Comparison of ENCODE assay signal across 23 cellular contexts in the genomic region with DNA sequence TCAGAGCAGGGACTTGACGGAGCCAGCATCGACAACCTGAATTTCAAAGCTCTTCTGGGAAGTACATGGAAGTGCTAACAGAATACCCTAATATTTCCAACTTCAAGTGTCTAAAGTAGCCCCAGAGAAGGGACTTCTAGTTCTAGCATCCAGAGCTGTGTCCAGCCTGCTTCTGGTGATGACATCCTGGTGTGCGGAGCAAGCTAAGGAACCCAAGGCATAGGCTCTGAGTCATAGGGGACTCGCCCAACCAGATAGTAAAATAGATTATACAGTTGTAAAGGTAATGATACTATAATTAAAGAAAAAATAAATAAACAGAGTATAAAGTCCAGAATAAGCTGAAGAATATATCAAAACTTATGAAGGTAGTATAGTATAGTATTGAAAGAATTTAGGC.
A peak's percentile ranks its signal among the peaks of the same experiment; 100 is the strongest.
DNase-seq lines count a peak whose midpoint lies in the region; ATAC-seq, FAIRE-seq and TF ChIP-seq lines count a peak whose summit lies in the region.
"Had no signal": no experiment of that assay in that cellular context is flagged by ENCODE, and none has a peak within 500 bp of the region (broad histone marks: within the 10 kb centered on the region; RNA-seq: fewer than 3 reads in every experiment).

No MANE protein-coding gene starts in this region.

- H3K4me1 Mint-ChIP-seq in activated naive CD4-positive, alpha-beta T cell treated with anti-CD3 and anti-CD28 coated beads, Interleukin-2, amount 10 ng/mL, durations not matched to agents 7 days and 5 days: no peaks in the 10 kb centered on the region
- H3K4me1 Mint-ChIP-seq: stimulated activated naive CD8-positive, alpha-beta T cell treated with anti-CD3 and anti-CD28 coated beads, Interleukin-15, amount 100 ng/mL, for 72 hours had no signal

- H3K27ac Mint-ChIP-seq in activated naive CD4-positive, alpha-beta T cell treated with anti-CD3 and anti-CD28 coated beads, Interleukin-2, amount 10 ng/mL, durations not matched to agents 7 days and 5 days: no peak overlapping the region
- H3K27ac Mint-ChIP-seq: CD8-positive, alpha-beta T cell; stimulated activated naive CD8-positive, alpha-beta T cell treated with anti-CD3 and anti-CD28 coated beads, Interleukin-15, amount 100 ng/mL, for 72 hours had no signal

- H3K4me3 Mint-ChIP-seq in activated naive CD4-positive, alpha-beta T cell treated with anti-CD3 and anti-CD28 coated beads, Interleukin-2, amount 10 ng/mL, durations not matched to agents 7 days and 5 days: no peak overlapping the region
- H3K4me3 Mint-ChIP-seq: CD8-positive, alpha-beta T cell; stimulated activated naive CD8-positive, alpha-beta T cell treated with anti-CD3 and anti-CD28 coated beads, Interleukin-15, amount 100 ng/mL, for 72 hours had no signal

- DNase-seq in GM04504 (ENCODE audit: low read depth): peak; percentile 51
- DNase-seq in Peyer's patch: peak in 2 of 3 donors; percentile 56 to 80
- no peak for DNase-seq in pancreas
- no peak for DNase-seq in amygdala (lab: John Stamatoyannopoulos, UW)
- DNase-seq in DMS114 treated with DMSO at 0.1 percent for 48 hours (lab: John Stamatoyannopoulos, UW; ENCODE audit: unreplicated experiment): no peak
- DNase-seq in stimulated activated CD4-positive, alpha-beta T cell treated with anti-CD3 and anti-CD28 coated beads, Interleukin-2, amount 100 ng/mL, for 48 hours: no peak
- DNase-seq in activated naive CD4-positive, alpha-beta T cell treated with anti-CD3 and anti-CD28 coated beads, Interleukin-2, amount 10 ng/mL, durations not matched to agents 7 days and 5 days: no peak
- DNase-seq: activated effector memory CD4-positive, alpha-beta T cell treated with Interleukin-2 at 50 U/mL for 16 hours; amniotic stem cell; CD8-positive, alpha-beta T cell; DND-41; HCEC 1CT; NCI-H1436; NCI-H748 treated with DMSO at 0.1 percent for 48 hours; right cardiac atrium; stimulated activated naive CD8-positive, alpha-beta T cell treated with anti-CD3 and anti-CD28 coated beads, Interleukin-15, amount 100 ng/mL, for 72 hours; upper lobe of right lung had no signal

- H3K27ac ChIP-seq in Peyer's patch (peak overlapping the region in 3 of 4 donors; percentile 34 to 84 (median 77)), pancreas (no peak overlapping the region)
- H3K27ac ChIP-seq: upper lobe of right lung had no signal

- no peaks in the 10 kb centered on the region for H3K9me3 Mint-ChIP-seq in activated naive CD4-positive, alpha-beta T cell treated with anti-CD3 and anti-CD28 coated beads, Interleukin-2, amount 10 ng/mL, durations not matched to agents 7 days and 5 days
- H3K9me3 Mint-ChIP-seq: CD8-positive, alpha-beta T cell; stimulated activated naive CD8-positive, alpha-beta T cell treated with anti-CD3 and anti-CD28 coated beads, Interleukin-15, amount 100 ng/mL, for 72 hours had no signal

- intact Hi-C loops in pancreas (cut with DNase I): no loop called here

- CTCF ChIA-PET in activated naive CD4-positive, alpha-beta T cell treated with anti-CD3 and anti-CD28 coated beads, Interleukin-2, amount 10 ng/mL, durations not matched to agents 7 days and 5 days (lab: Charles Lee): no interaction called here

- peak; percentile 73 for ATAC-seq in esophagus mucosa
- ATAC-seq in pancreas: no peak
- ATAC-seq: CD8-positive, alpha-beta T cell; left lobe of liver; SK-N-SH treated with all-trans-retinoic acid at 6 μM for 48 hours; stimulated activated naive CD8-positive, alpha-beta T cell treated with anti-CD3 and anti-CD28 coated beads, Interleukin-15, amount 100 ng/mL, for 72 hours; upper lobe of right lung had no signal

- peaks cover 4% of the 10 kb centered on the region for H3K27me3 Mint-ChIP-seq in activated naive CD4-positive, alpha-beta T cell treated with anti-CD3 and anti-CD28 coated beads, Interleukin-2, amount 10 ng/mL, durations not matched to agents 7 days and 5 days

- no peaks in the 10 kb centered on the region for H3K9me3 ChIP-seq in Peyer's patch
- H3K9me3 ChIP-seq in pancreas: no peaks in the 10 kb centered on the region
- H3K9me3 ChIP-seq: upper lobe of right lung had no signal

- peak; percentile 5 for FAIRE-seq in pancreas (lab: Jason Lieb, UNC)
- FAIRE-seq: endometrium, frontal cortex, GM19239 had no signal

- H3K4me1 ChIP-seq in Peyer's patch: peaks cover 0 to 6% (median 2%) of the 10 kb centered on the region in 4 donors
- H3K4me1 ChIP-seq in pancreas: no peaks in the 10 kb centered on the region
- H3K4me1 ChIP-seq: upper lobe of right lung had no signal

- TF ChIP-seq POLR2A in Peyer's patch (IDR thresholded peaks at IDR 0.05): peak in 1 of 2 donors; percentile 73

- no peaks in the 10 kb centered on the region for H3K36me3 Mint-ChIP-seq in activated naive CD4-positive, alpha-beta T cell treated with anti-CD3 and anti-CD28 coated beads, Interleukin-2, amount 10 ng/mL, durations not matched to agents 7 days and 5 days
- H3K36me3 Mint-ChIP-seq: CD8-positive, alpha-beta T cell had no signal

- no peak for TF ChIP-seq CTCF in Peyer's patch (IDR thresholded peaks at IDR 0.05)
- no peak for TF ChIP-seq CTCF in pancreas (IDR thresholded peaks at IDR 0.05)

- H3K27me3 ChIP-seq in Peyer's patch: no peaks in the 10 kb centered on the region
- no peaks in the 10 kb centered on the region for H3K27me3 ChIP-seq in pancreas
- H3K27me3 ChIP-seq: upper lobe of right lung had no signal

- no peak overlapping the region for H3K4me3 ChIP-seq in Peyer's patch
- H3K4me3 ChIP-seq in pancreas: no peak overlapping the region
- H3K4me3 ChIP-seq: upper lobe of right lung had no signal

- 94 to 97% methylated on average over 4 of the region's 4 CpGs for WGBS in pancreas, 2 donors

- no peaks in the 10 kb centered on the region for H3K36me3 ChIP-seq in Peyer's patch
- no peaks in the 10 kb centered on the region for H3K36me3 ChIP-seq in pancreas
- H3K36me3 ChIP-seq: upper lobe of right lung had no signal

Comparison
In these comparisons a context has a peak if more than half of its experiments do, and no peak if none do; other contexts are left out.
1. DNase-seq: peak in GM04504 (single experiment) and Peyer's patch (2 of 3); none in pancreas (0 of 6), amygdala (0 of 56), DMS114 treated with DMSO at 0.1 percent for 48 hours (single experiment), stimulated activated CD4-positive, alpha-beta T cell treated with anti-CD3 and anti-CD28 coated beads, Interleukin-2, amount 100 ng/mL, for 48 hours (0 of 2) and activated naive CD4-positive, alpha-beta T cell treated with anti-CD3 and anti-CD28 coated beads, Interleukin-2, amount 10 ng/mL, durations not matched to agents 7 days and 5 days (single experiment).
2. H3K27ac ChIP-seq: peak in Peyer's patch (3 of 4); none in pancreas (0 of 4).